Comparison of ENCODE assay signal across 21 cellular contexts in genomic region chr22:33848251-33848650, GRCh38.
DNase-seq lines count a peak whose midpoint lies in the region; ATAC-seq, FAIRE-seq and TF ChIP-seq lines count a peak whose summit lies in the region.
"Had no signal": no experiment of that assay in that cellular context is flagged by ENCODE, and none has a peak within 500 bp of the region (broad histone marks: within the 10 kb centered on the region; RNA-seq: fewer than 3 reads in every experiment).

No MANE protein-coding gene starts in this region.

- TF ChIP-seq RAD21 in H1 (IDR thresholded peaks at IDR 0.05 in 1 of 2, conservative IDR thresholded peaks at IDR 0.05 in 1 of 2; ENCODE audit: low read depth in 2 of 2, low read length in 2 of 2): no peak; a peak in 1 of 4 replicates

- H3K4ac ChIP-seq in H1 (replicated peaks; ENCODE audit: insufficient read length, low read depth, low read length): peak overlapping the region; percentile 5

- H4K5ac ChIP-seq in H1 (ENCODE audit: insufficient read length, low read depth, low read length): peak overlapping the region; percentile 12

- H3K4me3 ChIP-seq in heart right ventricle: no peak overlapping the region
- peak overlapping the region in 1 of 4 experiments; percentile 20; a peak in 1 of 8 replicates for H3K4me3 ChIP-seq in H1 (ENCODE audit: extremely low read depth in 1 of 4, insufficient read depth in 2 of 4, low read depth in 3 of 4, low read length in 4 of 4)
- H3K4me3 ChIP-seq in neural progenitor cell: no peak overlapping the region

- H4K8ac ChIP-seq in H1 (ENCODE audit: extremely low read depth, insufficient read depth, low read length): no peak overlapping the region

- no peak for FAIRE-seq in H1 (lab: Jason Lieb, UNC)
- FAIRE-seq: A204.1, G401.6 had no signal

- peaks cover 6 to 89% of the 10 kb centered on the region in 2 experiments for H3K79me2 ChIP-seq in H1 (ENCODE audit: control insufficient read depth in 1 of 2, insufficient read depth in 2 of 2, low read length in 2 of 2)
- peaks cover 76% of the 10 kb centered on the region for H3K79me2 ChIP-seq in neural progenitor cell (ENCODE audit: low read depth)

- peak overlapping the region; percentile 75; the same call in 1 of the 2 replicates for H2BK12ac ChIP-seq in H1 (ENCODE audit: low read depth, low read length)

- H3K36me3 ChIP-seq in heart right ventricle (no peaks in the 10 kb centered on the region), H1 (ENCODE audit: control insufficient read depth in 2 of 4, insufficient read depth in 4 of 4, low read length in 3 of 4) (no peaks in the 10 kb centered on the region), neural progenitor cell (no peaks in the 10 kb centered on the region)

- no peaks in the 10 kb centered on the region for H3K27me3 ChIP-seq in heart right ventricle
- H3K27me3 ChIP-seq in H1 (replicated peaks in 1 of 4; ENCODE audit: control insufficient read depth in 3 of 4, extremely low read depth in 1 of 4, insufficient read depth in 3 of 4, low read length in 3 of 4): no peaks in the 10 kb centered on the region
- no peaks in the 10 kb centered on the region for H3K27me3 ChIP-seq in neural progenitor cell

- no peak overlapping the region for H2BK15ac ChIP-seq in H1 (ENCODE audit: low read length)

- H3F3A ChIP-seq in neural progenitor cell (ENCODE audit: low read depth): peaks cover 6% of the 10 kb centered on the region

- peaks cover 21% of the 10 kb centered on the region for H3K4me1 Mint-ChIP-seq in neural progenitor cell

- no peak overlapping the region for H3K4me3 Mint-ChIP-seq in neural progenitor cell

- H2BK20ac ChIP-seq in H1 (ENCODE audit: low read length): peak overlapping the region; percentile 80; the same call in 1 of the 2 replicates

- peaks cover 6% of the 10 kb centered on the region for H3K27me3 Mint-ChIP-seq in neural progenitor cell (ENCODE audit: insufficient read depth, low read depth)

- peaks cover 8% of the 10 kb centered on the region for H3K79me1 ChIP-seq in H1 (ENCODE audit: low read depth, low read length)

- H3K4me1 ChIP-seq in heart right ventricle: peaks cover 2 to 61% (median 43%) of the 10 kb centered on the region in 9 donors
- peaks cover 32 to 52% (median 44%) of the 10 kb centered on the region in 4 experiments for H3K4me1 ChIP-seq in H1 (replicated peaks in 1 of 4; ENCODE audit: control insufficient read depth in 3 of 4, insufficient read depth in 4 of 4, low read length in 3 of 4)
- peaks cover 30% of the 10 kb centered on the region for H3K4me1 ChIP-seq in neural progenitor cell

- H3K14ac ChIP-seq in H1 (ENCODE audit: insufficient read length): no peak overlapping the region

- H2AK5ac ChIP-seq in H1 (ENCODE audit: low read depth, low read length): peak overlapping the region; percentile 75; the same call in 1 of the 2 replicates

- H3K9me3 ChIP-seq in heart right ventricle (peaks cover 0 to 10% (median 0%) of the 10 kb centered on the region in 11 donors), H1 (ENCODE audit: insufficient read depth in 2 of 2, low read depth in 1 of 2, low read length in 1 of 2) (no peaks in the 10 kb centered on the region), neural progenitor cell (ENCODE audit: low read depth) (no peaks in the 10 kb centered on the region)

- peaks cover 15% of the 10 kb centered on the region for H3K9me3 Mint-ChIP-seq in neural progenitor cell

- peak overlapping the region; percentile 20 for H4K91ac ChIP-seq in H1 (replicated peaks; ENCODE audit: insufficient read length, low read length)

- H3K23me2 ChIP-seq in H1 (ENCODE audit: low read depth, low read length): no peaks in the 10 kb centered on the region; the same call in 1 of the 2 replicates

- peak overlapping the region; percentile 76; the same call in 1 of the 2 replicates for H3K18ac ChIP-seq in H1 (ENCODE audit: extremely low read depth, low read length)

- peaks cover 10% of the 10 kb centered on the region for H3K36me3 Mint-ChIP-seq in neural progenitor cell

- H2BK120ac ChIP-seq in H1 (replicated peaks; ENCODE audit: low read depth, low read length): peak overlapping the region; percentile 52

- peak; percentile 24 to 34; a peak in 2 of 3 replicates for TF ChIP-seq POLR2A in H1 (IDR thresholded peaks at IDR 0.05; ENCODE audit: control extremely low read depth in 1 of 2, low read depth in 2 of 2, low read length in 2 of 2)

- WGBS in heart right ventricle, 2 donors: 84 to 87% methylated on average over 7 of the region's 7 CpGs
- 58% methylated on average over 7 of the region's 7 CpGs; no CpG with 5 or more reads in 1 of the 2 experiments for WGBS in H1 (ENCODE audit: extremely low coverage in 1 of 2, insufficient coverage in 1 of 2, insufficient read length in 1 of 2, insufficient replicate concordance in 2 of 2, low coverage in 1 of 2, low lambda C conversion rate in 2 of 2, missing lambda C conversion rate in 1 of 2), 2 experiments

- POLR2A ChIA-PET in H1 (lab: Charles Lee; ENCODE audit: partially characterized antibody): no interaction called here

- intact Hi-C loops in heart right ventricle (cut with DNase I): no loop called here
- intact Hi-C loops in cardiac septum (cut with DNase I): no loop called here

- DNase-seq in heart right ventricle (no peak), cardiac septum (ENCODE audit: low spot score) (no peak), M059J (ENCODE audit: low read depth) (peak; percentile 25), H1 (ENCODE audit: low read depth in 1 of 2, low spot score in 2 of 2) (no peak), neural progenitor cell (ENCODE audit: low spot score) (no peak), substantia nigra (lab: John Stamatoyannopoulos, UW) (no peak), Ammon's horn (ENCODE audit: low spot score) (no peak)
- DNase-seq: COR-L47; DMS53; H7; NCI-H1048; NCI-H146; NCI-H2081 treated with DMSO at 0.1 percent for 48 hours; NCI-H2227 treated with DMSO at 0.1 percent for 48 hours; NCI-H526 treated with DMSO at 0.1 percent for 48 hours; NK-92 treated with Interleukin-12 subunit alpha and Interleukin-12 subunit beta, amount 100 ng/mL, for 24 hours; PC-3 had no signal

- H3K9ac ChIP-seq in H1 (replicated peaks in 1 of 4; ENCODE audit: extremely low read depth in 1 of 4, low read depth in 3 of 4, low read length in 3 of 4) (peak overlapping the region in 1 of 4 experiments; percentile 47; a peak in 1 of 7 replicates), neural progenitor cell (no peak overlapping the region)

- CTCF ChIA-PET in H1 (lab: Charles Lee; ENCODE audit: partially characterized antibody): interaction anchor here (0.7 kb wide), 1 partner anchor 25 kb away, joined by 3 read pairs; no protein-coding TSS in a partner anchor

- no peak overlapping the region for H3K27ac Mint-ChIP-seq in neural progenitor cell

- ATAC-seq in heart right ventricle (peak in 5 of 8 donors; percentile 16 to 46 (median 27)), GM21717 (IDR thresholded peaks at IDR 0.05; ENCODE audit: unreplicated experiment) (no peak)
- ATAC-seq: PC-3 had no signal

- H3K4me2 ChIP-seq in H1 (ENCODE audit: insufficient read depth in 1 of 2, low read depth in 2 of 2, low read length in 2 of 2) (peak overlapping the region; percentile 47 to 48), neural progenitor cell (no peak overlapping the region)

- peak overlapping the region; percentile 66; the same call in 1 of the 2 replicates for H2BK5ac ChIP-seq in H1 (ENCODE audit: low read depth, low read length)

- H4K20me1 ChIP-seq in H1 (replicated peaks in 1 of 2; ENCODE audit: control insufficient read depth in 1 of 2, insufficient read depth in 2 of 2, low read length in 2 of 2) (no peaks in the 10 kb centered on the region), neural progenitor cell (ENCODE audit: low read depth) (peaks cover 7% of the 10 kb centered on the region)

- no peak overlapping the region for H3K56ac ChIP-seq in H1 (replicated peaks; ENCODE audit: insufficient read length, low read depth, low read length)

- H2AFZ ChIP-seq in H1 (ENCODE audit: low read length) (no peak overlapping the region), neural progenitor cell (replicated peaks) (no peak overlapping the region)

- TF ChIP-seq EP300 in H1 (IDR thresholded peaks at IDR 0.05; ENCODE audit: borderline replicate concordance in 1 of 2, low read depth in 2 of 2, low read length in 2 of 2): no peak

- no peak for TF ChIP-seq CTCF in heart right ventricle (IDR thresholded peaks at IDR 0.05)
- no peak for TF ChIP-seq CTCF in H1 (IDR thresholded peaks at IDR 0.05; ENCODE audit: control extremely low read depth in 1 of 3, insufficient read depth in 1 of 3, low read depth in 1 of 3, low read length in 3 of 3)
- TF ChIP-seq CTCF in neural progenitor cell (IDR thresholded peaks at IDR 0.05): no peak

- H3K27ac ChIP-seq in heart right ventricle: no peak overlapping the region
- peak overlapping the region; percentile 73 for H3K27ac ChIP-seq in H1 (ENCODE audit: low read depth, low read length)
- H3K27ac ChIP-seq in neural progenitor cell: peak overlapping the region; percentile 16
- H3K27ac ChIP-seq in substantia nigra (ENCODE audit: low read depth, low read length, poor library complexity, severe bottlenecking): no peak overlapping the region
- H3K27ac ChIP-seq: C4-2B had no signal

- H3K23ac ChIP-seq in H1 (ENCODE audit: insufficient read length): no peak overlapping the region

TF ChIP-seq in H1, 55 proteins besides CTCF, POLR2A, EP300 and RAD21:
- no peak for TF ChIP-seq BRCA1 (IDR thresholded peaks at IDR 0.05; ENCODE audit: low read depth, low read length)
- 0 out of 2 replicates have a peak, but pooled peaks have one; percentile 32 for TF ChIP-seq TBP (IDR thresholded peaks at IDR 0.05; ENCODE audit: low read depth, low read length)
- TF ChIP-seq JUND (IDR thresholded peaks at IDR 0.05; ENCODE audit: low read length): peak; percentile 39; the same call in 1 of the 2 replicates
- TF ChIP-seq TCF12 (IDR thresholded peaks at IDR 0.05; ENCODE audit: low read depth, low read length): no peak
- peak; percentile 42; the same call in 1 of the 2 replicates for TF ChIP-seq TAF1 (IDR thresholded peaks at IDR 0.05; ENCODE audit: low read depth, low read length)
- TF ChIP-seq HDAC6 (IDR thresholded peaks at IDR 0.05; ENCODE audit: low read depth, low read length): no peak
- TF ChIP-seq POLR2AphosphoS5 (IDR thresholded peaks at IDR 0.05; ENCODE audit: low read depth, low read length): peak; percentile 23; the same call in 1 of the 2 replicates
TF ChIP-seq in H1: peak in this region for 4.

Comparison
In these comparisons a context has a peak if more than half of its experiments do, and no peak if none do; other contexts are left out.
1. H3K27ac ChIP-seq: peak in H1 (single experiment) and neural progenitor cell (single experiment); none in heart right ventricle (0 of 10) and substantia nigra (single experiment).